In the genomic region with DNA sequence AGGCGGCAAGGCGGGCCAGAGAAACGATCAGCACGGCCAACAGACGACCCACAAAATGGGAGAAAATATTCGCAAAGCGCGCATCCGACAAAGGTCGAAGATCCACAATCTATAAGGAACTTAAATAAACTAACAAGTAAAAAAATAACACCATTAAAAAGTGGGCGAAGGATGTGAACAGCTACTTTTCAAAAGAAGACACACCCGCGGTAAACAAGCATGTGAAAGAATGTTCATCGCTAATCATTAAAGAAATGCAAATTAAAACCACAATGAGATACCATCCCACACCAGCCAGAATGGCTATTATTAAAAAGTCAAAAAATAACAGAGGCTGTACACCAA, we compare ENCODE assay signal across 9 cellular contexts.
A peak's percentile ranks its signal among the peaks of the same experiment; 100 is the strongest.
DNase-seq lines count a peak whose midpoint lies in the region; ATAC-seq lines count a peak whose summit lies in the region.
"Had no signal": no experiment of that assay in that cellular context is flagged by ENCODE, and none has a peak within 500 bp of the region (broad histone marks: within the 10 kb centered on the region; RNA-seq: fewer than 3 reads in every experiment).

No MANE protein-coding gene starts in this region.

- no peaks in the 10 kb centered on the region for H3K36me3 ChIP-seq in iPS-20b (ENCODE audit: insufficient read depth, low read depth, low read length)
- H3K36me3 ChIP-seq in thymus (ENCODE audit: control insufficient read depth, insufficient read depth) = no peaks in the 10 kb centered on the region

- peaks cover 8% of the 10 kb centered on the region for H3K27me3 ChIP-seq in iPS-20b (ENCODE audit: insufficient read depth, low read length)
- H3K27me3 ChIP-seq in thymus (ENCODE audit: control insufficient read depth, insufficient read depth) = no peaks in the 10 kb centered on the region

- no peak overlapping the region; the same call in 1 of the 2 replicates for H3K9ac ChIP-seq in iPS-20b (ENCODE audit: low read depth, low read length)

- no peak for DNase-seq in activated T-cell treated with anti-CD3 and anti-CD28 coated beads, Interleukin-2, amount 50 U/mL, for 4 hours
- DNase-seq in activated T-cell treated with anti-CD3 and anti-CD28 coated beads for 4 hours (no peak), T-cell (no peak), head of caudate nucleus (no peak), SW480 (ENCODE audit: low spot score) (no peak), anterior cingulate cortex (lab: John Stamatoyannopoulos, UW) (no peak)
- DNase-seq: NCI-H1436 treated with DMSO at 0.1 percent for 48 hours had no signal

- H3K36me3 Mint-ChIP-seq in activated T-cell treated with anti-CD3 and anti-CD28 coated beads, Interleukin-2, amount 50 U/mL, for 4 hours (ENCODE audit: insufficient read depth) = no peaks in the 10 kb centered on the region
- H3K36me3 Mint-ChIP-seq in T-cell = no peaks in the 10 kb centered on the region

- H3K4me1 ChIP-seq in iPS-20b (ENCODE audit: insufficient read depth, low read length) (peaks cover 13% of the 10 kb centered on the region; the same call in 1 of the 2 replicates), thymus (ENCODE audit: control insufficient read depth, insufficient read depth, low read length) (peaks cover 5% of the 10 kb centered on the region)

- H3K27ac Mint-ChIP-seq in T-cell = peak overlapping the region in 1 of 2 donors; percentile 31

- POLR2A ChIA-PET in T-cell (lab: Charles Lee) = interaction anchor here in 1 of 2 donors (0.6 kb wide), 1 partner anchor 693 kb away, joined by 3 read pairs; the partner anchor contains the start of gene SNRPB

- H3K9me3 Mint-ChIP-seq in activated T-cell treated with anti-CD3 and anti-CD28 coated beads, Interleukin-2, amount 50 U/mL, for 4 hours = no peaks in the 10 kb centered on the region
- no peaks in the 10 kb centered on the region for H3K9me3 Mint-ChIP-seq in T-cell

- H3K27ac ChIP-seq in iPS-20b (ENCODE audit: low read length) (no peak overlapping the region), thymus (ENCODE audit: low read depth) (no peak overlapping the region)

- WGBS in thymus = 27% methylated on average over 14 of the region's 14 CpGs

- peak overlapping the region; percentile 93; the same call in 1 of the 2 replicates for H3K4me3 ChIP-seq in iPS-20b (ENCODE audit: low read length)
- H3K4me3 ChIP-seq in thymus (ENCODE audit: low read length) = peak overlapping the region; percentile 50

- CTCF ChIA-PET in T-cell (lab: Charles Lee) = interaction anchor here (0.7 to 2.6 kb wide), 21 partner anchors 9 to 1635 kb away, joined by 3 to 20 read pairs (median 4); partner anchors contain the start of genes NSFL1C (in 1 of the 2) and SIRPD (in 1 of the 2)

- H3K4me3 Mint-ChIP-seq in activated T-cell treated with anti-CD3 and anti-CD28 coated beads, Interleukin-2, amount 50 U/mL, for 4 hours = peak overlapping the region; percentile 81
- H3K4me3 Mint-ChIP-seq in T-cell = peak overlapping the region; percentile 77 to 85 (median 78)

- ATAC-seq in activated T-cell treated with anti-CD3 and anti-CD28 coated beads, Interleukin-2, amount 50 U/mL, for 4 hours = no peak
- ATAC-seq in T-cell (replicated peaks in 1 of 4) = peak in 1 of 4 experiments; percentile 11

- peaks cover 17% of the 10 kb centered on the region for H3K27me3 Mint-ChIP-seq in activated T-cell treated with anti-CD3 and anti-CD28 coated beads, Interleukin-2, amount 50 U/mL, for 4 hours (ENCODE audit: low read depth)
- H3K27me3 Mint-ChIP-seq in T-cell = peaks cover 7 to 17% of the 10 kb centered on the region in 2 donors

- intact Hi-C loops in head of caudate nucleus (cut with DNase I) = no loop called here

- peaks cover 13% of the 10 kb centered on the region for H3K4me1 Mint-ChIP-seq in activated T-cell treated with anti-CD3 and anti-CD28 coated beads, Interleukin-2, amount 50 U/mL, for 4 hours (ENCODE audit: low read depth)
- H3K4me1 Mint-ChIP-seq in T-cell = peaks cover 15 to 17% (median 15%) of the 10 kb centered on the region in 3 donors

- H3K9me3 ChIP-seq in iPS-20b (ENCODE audit: insufficient read depth, low read depth, low read length) (no peaks in the 10 kb centered on the region), thymus (ENCODE audit: control insufficient read depth) (no peaks in the 10 kb centered on the region)
